Comparison of ENCODE assay signal across 1 cellular context in the genomic region with DNA sequence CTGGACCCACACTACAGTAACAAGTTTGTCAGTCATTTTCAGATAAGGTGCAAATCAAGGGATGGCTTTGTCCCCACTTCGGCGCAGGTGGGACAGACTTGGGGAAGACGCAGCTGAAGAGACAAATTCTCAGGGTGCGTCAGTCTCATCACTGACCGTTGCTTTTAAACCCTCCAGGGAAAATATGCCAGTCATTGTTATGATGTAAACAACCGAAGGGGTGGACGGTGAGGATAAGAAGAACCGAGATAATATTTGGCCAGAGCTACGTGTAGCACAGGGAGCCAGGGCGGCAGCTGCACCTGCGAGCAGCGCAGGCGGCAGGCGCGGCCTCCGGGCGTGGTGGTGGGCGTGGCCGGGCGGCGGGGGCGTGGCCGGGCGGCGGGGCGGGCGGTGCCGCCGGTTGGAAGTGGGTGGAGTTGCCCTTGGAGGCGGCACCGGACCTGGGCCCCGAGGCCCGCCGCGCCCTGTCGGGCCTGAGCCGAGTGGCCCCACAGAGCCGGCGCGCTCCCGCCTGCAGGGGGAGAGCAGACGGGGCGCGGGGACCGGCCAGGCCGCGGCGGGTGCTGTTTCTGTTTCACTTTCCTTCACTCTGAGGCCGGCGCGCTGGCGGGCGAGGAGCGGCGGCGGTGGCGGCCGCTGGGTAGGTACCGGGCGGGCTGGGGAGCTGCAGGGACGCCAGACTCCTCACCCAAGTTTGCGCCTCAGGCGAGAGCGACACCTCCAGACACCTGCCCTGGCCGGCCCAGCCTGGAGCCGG.
TF ChIP-seq lines count a peak whose summit lies in the region.

A gene (plus strand): TSS at position 470 of the 760 bp plus-strand sequence. CDS start 2,209 bp downstream, outside the sequence.

TF ChIP-seq in HepG2, 621 proteins besides CTCF, POLR2A, EP300 and RAD21 (continued from another document and continues in another):
- TF ChIP-seq, protein P1, sequence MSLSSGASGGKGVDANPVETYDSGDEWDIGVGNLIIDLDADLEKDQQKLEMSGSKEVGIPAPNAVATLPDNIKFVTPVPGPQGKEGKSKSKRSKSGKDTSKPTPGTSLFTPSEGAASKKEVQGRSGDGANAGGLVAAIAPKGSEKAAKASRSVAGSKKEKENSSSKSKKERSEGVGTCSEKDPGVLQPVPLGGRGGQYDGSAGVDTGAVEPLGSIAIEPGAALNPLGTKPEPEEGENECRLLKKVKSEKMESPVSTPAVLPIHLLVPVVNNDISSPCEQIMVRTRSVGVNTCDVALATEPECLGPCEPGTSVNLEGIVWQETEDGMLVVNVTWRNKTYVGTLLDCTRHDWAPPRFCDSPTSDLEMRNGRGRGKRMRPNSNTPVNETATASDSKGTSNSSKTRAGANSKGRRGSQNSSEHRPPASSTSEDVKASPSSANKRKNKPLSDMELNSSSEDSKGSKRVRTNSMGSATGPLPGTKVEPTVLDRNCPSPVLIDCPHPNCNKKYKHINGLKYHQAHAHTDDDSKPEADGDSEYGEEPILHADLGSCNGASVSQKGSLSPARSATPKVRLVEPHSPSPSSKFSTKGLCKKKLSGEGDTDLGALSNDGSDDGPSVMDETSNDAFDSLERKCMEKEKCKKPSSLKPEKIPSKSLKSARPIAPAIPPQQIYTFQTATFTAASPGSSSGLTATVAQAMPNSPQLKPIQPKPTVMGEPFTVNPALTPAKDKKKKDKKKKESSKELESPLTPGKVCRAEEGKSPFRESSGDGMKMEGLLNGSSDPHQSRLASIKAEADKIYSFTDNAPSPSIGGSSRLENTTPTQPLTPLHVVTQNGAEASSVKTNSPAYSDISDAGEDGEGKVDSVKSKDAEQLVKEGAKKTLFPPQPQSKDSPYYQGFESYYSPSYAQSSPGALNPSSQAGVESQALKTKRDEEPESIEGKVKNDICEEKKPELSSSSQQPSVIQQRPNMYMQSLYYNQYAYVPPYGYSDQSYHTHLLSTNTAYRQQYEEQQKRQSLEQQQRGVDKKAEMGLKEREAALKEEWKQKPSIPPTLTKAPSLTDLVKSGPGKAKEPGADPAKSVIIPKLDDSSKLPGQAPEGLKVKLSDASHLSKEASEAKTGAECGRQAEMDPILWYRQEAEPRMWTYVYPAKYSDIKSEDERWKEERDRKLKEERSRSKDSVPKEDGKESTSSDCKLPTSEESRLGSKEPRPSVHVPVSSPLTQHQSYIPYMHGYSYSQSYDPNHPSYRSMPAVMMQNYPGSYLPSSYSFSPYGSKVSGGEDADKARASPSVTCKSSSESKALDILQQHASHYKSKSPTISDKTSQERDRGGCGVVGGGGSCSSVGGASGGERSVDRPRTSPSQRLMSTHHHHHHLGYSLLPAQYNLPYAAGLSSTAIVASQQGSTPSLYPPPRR (CRISPR knock-in tag; IDR thresholded peaks at IDR 0.05; ENCODE audit: borderline replicate concordance), result no peak
- TF ChIP-seq HES4 (CRISPR knock-in tag; IDR thresholded peaks at IDR 0.05; ENCODE audit: borderline replicate concordance) (peak; percentile 64; the same call in 1 of the 2 replicates), ETV6 (CRISPR knock-in tag; conservative IDR thresholded peaks at IDR 0.05) (0 out of 2 replicates have a peak, but pooled peaks have one; percentile 29), PRMT3 (CRISPR knock-in tag; IDR thresholded peaks at IDR 0.05; ENCODE audit: borderline replicate concordance, low read depth) (no peak), ZNF776 (CRISPR knock-in tag; IDR thresholded peaks at IDR 0.05) (no peak), ZNF891 (CRISPR knock-in tag; IDR thresholded peaks at IDR 0.05) (no peak), PPARG (CRISPR knock-in tag; conservative IDR thresholded peaks at IDR 0.05) (no peak; the same call in 1 of the 2 replicates), SMAD9 (CRISPR knock-in tag; IDR thresholded peaks at IDR 0.05) (no peak), ZNF879 (CRISPR knock-in tag; IDR thresholded peaks at IDR 0.05) (no peak; the same call in 1 of the 2 replicates), MXI1 (IDR thresholded peaks at IDR 0.05; ENCODE audit: borderline replicate concordance, low read depth, low read length) (peak; percentile 73; the same call in 1 of the 3 replicates), ELF1 (CRISPR knock-in tag; IDR thresholded peaks at IDR 0.05) (no peak), ZNF615 (CRISPR knock-in tag; IDR thresholded peaks at IDR 0.05; ENCODE audit: borderline replicate concordance) (no peak)
- TF ChIP-seq, protein P2, sequence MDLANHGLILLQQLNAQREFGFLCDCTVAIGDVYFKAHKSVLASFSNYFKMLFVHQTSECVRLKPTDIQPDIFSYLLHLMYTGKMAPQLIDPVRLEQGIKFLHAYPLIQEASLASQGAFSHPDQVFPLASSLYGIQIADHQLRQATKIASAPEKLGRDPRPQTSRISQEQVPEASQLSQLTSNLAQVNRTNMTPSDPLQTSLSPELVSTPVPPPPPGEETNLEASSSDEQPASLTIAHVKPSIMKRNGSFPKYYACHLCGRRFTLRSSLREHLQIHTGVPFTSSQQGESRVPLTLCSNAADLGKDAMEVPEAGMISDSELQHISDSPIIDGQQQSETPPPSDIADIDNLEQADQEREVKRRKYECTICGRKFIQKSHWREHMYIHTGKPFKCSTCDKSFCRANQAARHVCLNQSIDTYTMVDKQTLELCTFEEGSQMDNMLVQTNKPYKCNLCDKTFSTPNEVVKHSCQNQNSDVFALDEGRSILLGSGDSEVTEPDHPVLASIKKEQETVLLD (CRISPR knock-in tag; IDR thresholded peaks at IDR 0.05; ENCODE audit: low read depth), result peak; percentile 79
- TF ChIP-seq, protein P3, sequence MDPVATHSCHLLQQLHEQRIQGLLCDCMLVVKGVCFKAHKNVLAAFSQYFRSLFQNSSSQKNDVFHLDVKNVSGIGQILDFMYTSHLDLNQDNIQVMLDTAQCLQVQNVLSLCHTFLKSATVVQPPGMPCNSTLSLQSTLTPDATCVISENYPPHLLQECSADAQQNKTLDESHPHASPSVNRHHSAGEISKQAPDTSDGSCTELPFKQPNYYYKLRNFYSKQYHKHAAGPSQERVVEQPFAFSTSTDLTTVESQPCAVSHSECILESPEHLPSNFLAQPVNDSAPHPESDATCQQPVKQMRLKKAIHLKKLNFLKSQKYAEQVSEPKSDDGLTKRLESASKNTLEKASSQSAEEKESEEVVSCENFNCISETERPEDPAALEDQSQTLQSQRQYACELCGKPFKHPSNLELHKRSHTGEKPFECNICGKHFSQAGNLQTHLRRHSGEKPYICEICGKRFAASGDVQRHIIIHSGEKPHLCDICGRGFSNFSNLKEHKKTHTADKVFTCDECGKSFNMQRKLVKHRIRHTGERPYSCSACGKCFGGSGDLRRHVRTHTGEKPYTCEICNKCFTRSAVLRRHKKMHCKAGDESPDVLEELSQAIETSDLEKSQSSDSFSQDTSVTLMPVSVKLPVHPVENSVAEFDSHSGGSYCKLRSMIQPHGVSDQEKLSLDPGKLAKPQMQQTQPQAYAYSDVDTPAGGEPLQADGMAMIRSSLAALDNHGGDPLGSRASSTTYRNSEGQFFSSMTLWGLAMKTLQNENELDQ (CRISPR knock-in tag; IDR thresholded peaks at IDR 0.05; ENCODE audit: borderline replicate concordance), result no peak
- TF ChIP-seq, protein P4, sequence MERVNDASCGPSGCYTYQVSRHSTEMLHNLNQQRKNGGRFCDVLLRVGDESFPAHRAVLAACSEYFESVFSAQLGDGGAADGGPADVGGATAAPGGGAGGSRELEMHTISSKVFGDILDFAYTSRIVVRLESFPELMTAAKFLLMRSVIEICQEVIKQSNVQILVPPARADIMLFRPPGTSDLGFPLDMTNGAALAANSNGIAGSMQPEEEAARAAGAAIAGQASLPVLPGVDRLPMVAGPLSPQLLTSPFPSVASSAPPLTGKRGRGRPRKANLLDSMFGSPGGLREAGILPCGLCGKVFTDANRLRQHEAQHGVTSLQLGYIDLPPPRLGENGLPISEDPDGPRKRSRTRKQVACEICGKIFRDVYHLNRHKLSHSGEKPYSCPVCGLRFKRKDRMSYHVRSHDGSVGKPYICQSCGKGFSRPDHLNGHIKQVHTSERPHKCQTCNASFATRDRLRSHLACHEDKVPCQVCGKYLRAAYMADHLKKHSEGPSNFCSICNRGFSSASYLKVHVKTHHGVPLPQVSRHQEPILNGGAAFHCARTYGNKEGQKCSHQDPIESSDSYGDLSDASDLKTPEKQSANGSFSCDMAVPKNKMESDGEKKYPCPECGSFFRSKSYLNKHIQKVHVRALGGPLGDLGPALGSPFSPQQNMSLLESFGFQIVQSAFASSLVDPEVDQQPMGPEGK (CRISPR knock-in tag; IDR thresholded peaks at IDR 0.05), result no peak; the same call in 1 of the 2 replicates
- TF ChIP-seq, protein P5, sequence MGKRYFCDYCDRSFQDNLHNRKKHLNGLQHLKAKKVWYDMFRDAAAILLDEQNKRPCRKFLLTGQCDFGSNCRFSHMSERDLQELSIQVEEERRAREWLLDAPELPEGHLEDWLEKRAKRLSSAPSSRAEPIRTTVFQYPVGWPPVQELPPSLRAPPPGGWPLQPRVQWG (CRISPR knock-in tag; IDR thresholded peaks at IDR 0.05; ENCODE audit: borderline replicate concordance, low read depth), result no peak
- TF ChIP-seq, protein P6, sequence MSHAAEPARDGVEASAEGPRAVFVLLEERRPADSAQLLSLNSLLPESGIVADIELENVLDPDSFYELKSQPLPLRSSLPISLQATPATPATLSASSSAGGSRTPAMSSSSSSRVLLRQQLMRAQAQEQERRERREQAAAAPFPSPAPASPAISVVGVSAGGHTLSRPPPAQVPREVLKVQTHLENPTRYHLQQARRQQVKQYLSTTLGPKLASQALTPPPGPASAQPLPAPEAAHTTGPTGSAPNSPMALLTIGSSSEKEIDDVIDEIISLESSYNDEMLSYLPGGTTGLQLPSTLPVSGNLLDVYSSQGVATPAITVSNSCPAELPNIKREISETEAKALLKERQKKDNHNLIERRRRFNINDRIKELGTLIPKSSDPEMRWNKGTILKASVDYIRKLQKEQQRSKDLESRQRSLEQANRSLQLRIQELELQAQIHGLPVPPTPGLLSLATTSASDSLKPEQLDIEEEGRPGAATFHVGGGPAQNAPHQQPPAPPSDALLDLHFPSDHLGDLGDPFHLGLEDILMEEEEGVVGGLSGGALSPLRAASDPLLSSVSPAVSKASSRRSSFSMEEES (CRISPR knock-in tag; IDR thresholded peaks at IDR 0.05), result peak; percentile 10; the same call in 1 of the 2 replicates
- TF ChIP-seq, protein P7, sequence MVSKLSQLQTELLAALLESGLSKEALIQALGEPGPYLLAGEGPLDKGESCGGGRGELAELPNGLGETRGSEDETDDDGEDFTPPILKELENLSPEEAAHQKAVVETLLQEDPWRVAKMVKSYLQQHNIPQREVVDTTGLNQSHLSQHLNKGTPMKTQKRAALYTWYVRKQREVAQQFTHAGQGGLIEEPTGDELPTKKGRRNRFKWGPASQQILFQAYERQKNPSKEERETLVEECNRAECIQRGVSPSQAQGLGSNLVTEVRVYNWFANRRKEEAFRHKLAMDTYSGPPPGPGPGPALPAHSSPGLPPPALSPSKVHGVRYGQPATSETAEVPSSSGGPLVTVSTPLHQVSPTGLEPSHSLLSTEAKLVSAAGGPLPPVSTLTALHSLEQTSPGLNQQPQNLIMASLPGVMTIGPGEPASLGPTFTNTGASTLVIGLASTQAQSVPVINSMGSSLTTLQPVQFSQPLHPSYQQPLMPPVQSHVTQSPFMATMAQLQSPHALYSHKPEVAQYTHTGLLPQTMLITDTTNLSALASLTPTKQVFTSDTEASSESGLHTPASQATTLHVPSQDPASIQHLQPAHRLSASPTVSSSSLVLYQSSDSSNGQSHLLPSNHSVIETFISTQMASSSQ (IDR thresholded peaks at IDR 0.05; ENCODE audit: low read depth), result no peak; the same call in 1 of the 2 replicates
- TF ChIP-seq, protein P7 (CRISPR knock-in tag; IDR thresholded peaks at IDR 0.05; ENCODE audit: borderline replicate concordance), result peak; percentile 35; the same call in 1 of the 2 replicates
- TF ChIP-seq, protein P8, sequence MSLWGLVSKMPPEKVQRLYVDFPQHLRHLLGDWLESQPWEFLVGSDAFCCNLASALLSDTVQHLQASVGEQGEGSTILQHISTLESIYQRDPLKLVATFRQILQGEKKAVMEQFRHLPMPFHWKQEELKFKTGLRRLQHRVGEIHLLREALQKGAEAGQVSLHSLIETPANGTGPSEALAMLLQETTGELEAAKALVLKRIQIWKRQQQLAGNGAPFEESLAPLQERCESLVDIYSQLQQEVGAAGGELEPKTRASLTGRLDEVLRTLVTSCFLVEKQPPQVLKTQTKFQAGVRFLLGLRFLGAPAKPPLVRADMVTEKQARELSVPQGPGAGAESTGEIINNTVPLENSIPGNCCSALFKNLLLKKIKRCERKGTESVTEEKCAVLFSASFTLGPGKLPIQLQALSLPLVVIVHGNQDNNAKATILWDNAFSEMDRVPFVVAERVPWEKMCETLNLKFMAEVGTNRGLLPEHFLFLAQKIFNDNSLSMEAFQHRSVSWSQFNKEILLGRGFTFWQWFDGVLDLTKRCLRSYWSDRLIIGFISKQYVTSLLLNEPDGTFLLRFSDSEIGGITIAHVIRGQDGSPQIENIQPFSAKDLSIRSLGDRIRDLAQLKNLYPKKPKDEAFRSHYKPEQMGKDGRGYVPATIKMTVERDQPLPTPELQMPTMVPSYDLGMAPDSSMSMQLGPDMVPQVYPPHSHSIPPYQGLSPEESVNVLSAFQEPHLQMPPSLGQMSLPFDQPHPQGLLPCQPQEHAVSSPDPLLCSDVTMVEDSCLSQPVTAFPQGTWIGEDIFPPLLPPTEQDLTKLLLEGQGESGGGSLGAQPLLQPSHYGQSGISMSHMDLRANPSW (CRISPR knock-in tag; IDR thresholded peaks at IDR 0.05; ENCODE audit: borderline replicate concordance), result no peak
